17 cellular contexts compared by ENCODE assay signal in the genomic region with DNA sequence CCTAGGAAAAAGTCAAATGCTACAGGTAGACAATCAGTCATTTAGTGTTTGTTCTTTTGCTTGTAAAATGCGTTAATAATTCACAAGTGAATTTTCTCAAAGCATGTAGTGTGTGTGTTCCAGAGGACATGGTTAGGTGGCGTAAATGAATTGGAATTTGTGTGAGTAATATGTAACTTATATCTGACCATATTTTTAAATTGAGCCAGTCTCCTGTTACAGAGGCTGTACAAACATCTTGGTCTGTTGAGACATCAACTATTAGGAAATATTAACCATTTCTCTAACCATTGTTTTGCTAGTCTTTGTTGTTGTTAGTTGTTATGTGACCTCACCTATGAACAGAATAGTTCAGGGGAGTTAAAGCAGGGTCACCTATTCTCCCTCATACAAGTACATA. TPM values are rescaled to one million over a fixed set of nuclear protein-coding genes. Genes with fewer than 3 reads are reported as not detected.
DNase-seq lines count a peak whose midpoint lies in the region; ATAC-seq and TF ChIP-seq lines count a peak whose summit lies in the region.
"Had no signal": no experiment of that assay in that cellular context is flagged by ENCODE, and none has a peak within 500 bp of the region (broad histone marks: within the 10 kb centered on the region; RNA-seq: fewer than 3 reads in every experiment).

No MANE protein-coding gene starts in this region.

- H3K9me3 Mint-ChIP-seq in nephron, result no peaks in the 10 kb centered on the region
- H3K9me3 Mint-ChIP-seq: central memory CD8-positive, alpha-beta T cell; T-helper 2 cell treated with Interferon-gamma antibody and Interleukin-4, amounts not matched to agents 5 μg/mL and 100 μg/mL, for 36 hours had no signal

- peak overlapping the region; percentile 90 to 96 (median 93) for H3K27ac Mint-ChIP-seq in nephron
- H3K27ac Mint-ChIP-seq: progenitor cell of endocrine pancreas; T-helper 2 cell treated with Interferon-gamma antibody and Interleukin-4, amounts not matched to agents 5 μg/mL and 100 μg/mL, for 36 hours had no signal

- H3K4me3 Mint-ChIP-seq in nephron, result no peak overlapping the region
- H3K4me3 Mint-ChIP-seq: central memory CD8-positive, alpha-beta T cell; T-helper 2 cell treated with Interferon-gamma antibody and Interleukin-4, amounts not matched to agents 5 μg/mL and 100 μg/mL, for 36 hours had no signal

- H3K9me3 ChIP-seq in Peyer's patch, result no peaks in the 10 kb centered on the region
- H3K9me3 ChIP-seq: heart right ventricle had no signal

- no peaks in the 10 kb centered on the region for H3K27me3 Mint-ChIP-seq in nephron (ENCODE audit: low read depth)
- H3K27me3 Mint-ChIP-seq: central memory CD8-positive, alpha-beta T cell; progenitor cell of endocrine pancreas had no signal

- H3K4me1 ChIP-seq in Peyer's patch, result peaks cover 0 to 4% (median 0%) of the 10 kb centered on the region in 4 donors
- H3K4me1 ChIP-seq: heart right ventricle had no signal

- H3K36me3 ChIP-seq in Peyer's patch, result peaks cover 0 to 10% (median 0%) of the 10 kb centered on the region in 3 donors

- no peak for TF ChIP-seq POLR2A in Peyer's patch (IDR thresholded peaks at IDR 0.05)

- intact Hi-C loops in posterior vena cava (cut with DNase I), result no loop called here

- H3K27ac ChIP-seq in Peyer's patch, result peak overlapping the region in 3 of 4 donors; percentile 23 to 74 (median 28)

- no peaks in the 10 kb centered on the region for H3K4me1 Mint-ChIP-seq in nephron
- H3K4me1 Mint-ChIP-seq: central memory CD8-positive, alpha-beta T cell had no signal

- DNase-seq in EH (ENCODE audit: low read depth) (peak; percentile 7), Peyer's patch (no peak), fibroblast of gingiva (ENCODE audit: low read depth) (peak; percentile 87), NCI-H2081 (lab: John Stamatoyannopoulos, UW) (no peak), posterior vena cava (ENCODE audit: low spot score) (no peak)
- DNase-seq in activated effector memory CD4-positive, alpha-beta T cell treated with Interleukin-2 at 50 U/mL for 16 hours, result no peak
- DNase-seq: activated naive CD4-positive, alpha-beta T cell treated with anti-CD3 and anti-CD28 coated beads, Interleukin-2, amount 50 U/mL, for 16 hours; DMS 273 treated with DMSO at 0.1 percent for 48 hours; heart right ventricle; Karpas-422; NCI-H1417 treated with DMSO at 0.1 percent for 48 hours; NCI-H2227 treated with DMSO at 0.1 percent for 48 hours had no signal

- H3K4me3 ChIP-seq in Peyer's patch, result no peak overlapping the region
- H3K4me3 ChIP-seq: heart right ventricle had no signal

- peaks cover 23% of the 10 kb centered on the region for H3K36me3 Mint-ChIP-seq in nephron (ENCODE audit: low read depth)

- H3K27me3 ChIP-seq in Peyer's patch, result no peaks in the 10 kb centered on the region
- H3K27me3 ChIP-seq: heart right ventricle had no signal

- ATAC-seq in HG02884 (IDR thresholded peaks at IDR 0.05; ENCODE audit: unreplicated experiment), result no peak
- ATAC-seq: heart right ventricle had no signal

- TF ChIP-seq CTCF in Peyer's patch (IDR thresholded peaks at IDR 0.05), result no peak
- TF ChIP-seq CTCF in nephron (IDR thresholded peaks at IDR 0.05; ENCODE audit: unreplicated experiment in 3 of 3), result no peak

RNA-seq across cellular contexts. Expression of a gene that starts 22.7 kb away (rescaled TPM):
- total RNA-seq in Peyer's patch (10 to 100 TPM in 1 of 4 donors, 1 to 10 TPM in 3; 5.8 to 25.6 (median 6.2) TPM), posterior vena cava (1 to 10 TPM; 4.3 to 4.4 TPM)

RNA-seq across cellular contexts. Expression of a gene that starts 22.8 kb away (rescaled TPM):
- total RNA-seq in Peyer's patch (10 to 100 TPM in 1 of 4 donors, 1 to 10 TPM in 3; 3.5 to 18.2 (median 5.6) TPM), posterior vena cava (10 to 100 TPM in 1 of 2 donors, 1 to 10 TPM in 1; 8.5 to 12.0 TPM)

RNA-seq across cellular contexts. Expression of a gene that starts 32.8 kb away (rescaled TPM):
- total RNA-seq in Peyer's patch (10 to 100 TPM; 43.7 to 67.6 (median 61.4) TPM), posterior vena cava (10 to 100 TPM; 34.0 to 50.7 TPM)

Comparison
In these comparisons a context has a peak if more than half of its experiments do, and no peak if none do; other contexts are left out.
1. DNase-seq: peak in EH (single experiment) and fibroblast of gingiva (single experiment); none in Peyer's patch (0 of 3), NCI-H2081 (0 of 2), posterior vena cava (single experiment) and activated effector memory CD4-positive, alpha-beta T cell treated with Interleukin-2 at 50 U/mL for 16 hours (single experiment).